ENCODE assay signal across 1 cellular context in the genomic region with DNA sequence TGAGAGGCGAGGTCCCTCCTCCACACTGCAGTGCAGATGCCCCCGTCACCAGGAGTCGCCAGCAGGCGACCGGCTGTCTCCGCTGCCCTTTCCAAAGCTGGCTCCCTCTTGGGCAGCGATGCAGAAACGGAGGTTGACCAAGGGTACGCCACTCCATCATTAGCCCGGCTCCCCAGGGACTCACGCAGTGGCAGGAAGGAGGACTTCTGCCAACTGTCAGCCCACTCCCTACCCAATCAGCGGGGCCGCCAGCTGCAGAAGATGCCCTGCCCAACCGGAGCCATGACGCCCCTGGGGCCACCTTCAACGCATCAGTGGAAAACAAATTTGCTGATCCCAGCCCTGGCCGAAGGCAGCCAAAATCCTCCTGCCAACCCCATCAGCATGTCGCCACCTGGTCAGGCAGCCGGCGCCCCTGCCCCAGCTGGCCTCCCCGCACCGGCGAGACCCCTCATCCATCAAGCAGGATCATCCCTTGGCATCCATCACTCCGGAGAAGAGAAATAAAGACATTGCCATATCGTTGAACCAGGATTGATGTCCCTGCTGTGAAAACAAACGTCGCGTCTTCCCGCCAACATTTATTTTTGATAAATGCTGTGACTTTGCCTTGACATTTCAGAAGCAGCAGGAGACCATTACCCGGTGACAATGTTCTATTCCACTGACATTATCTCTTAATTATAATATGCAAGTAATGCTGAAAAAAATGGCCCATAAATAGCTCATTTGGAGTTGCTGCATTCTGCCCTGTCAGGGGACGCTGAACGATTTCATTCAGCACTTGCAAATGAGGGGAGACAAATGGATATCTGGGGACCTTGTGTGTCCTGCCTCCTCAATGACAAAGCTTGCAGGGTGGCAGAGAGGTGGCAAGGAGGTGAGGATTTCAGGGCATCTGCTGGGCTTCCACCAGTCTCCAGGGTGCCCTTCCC.
TF ChIP-seq lines count a peak whose summit lies in the region.

No MANE protein-coding gene starts in this region.

TF ChIP-seq in WTC11, 78 proteins besides CTCF, POLR2A, EP300 and RAD21 (continued from another document):
- TF ChIP-seq, protein P1, sequence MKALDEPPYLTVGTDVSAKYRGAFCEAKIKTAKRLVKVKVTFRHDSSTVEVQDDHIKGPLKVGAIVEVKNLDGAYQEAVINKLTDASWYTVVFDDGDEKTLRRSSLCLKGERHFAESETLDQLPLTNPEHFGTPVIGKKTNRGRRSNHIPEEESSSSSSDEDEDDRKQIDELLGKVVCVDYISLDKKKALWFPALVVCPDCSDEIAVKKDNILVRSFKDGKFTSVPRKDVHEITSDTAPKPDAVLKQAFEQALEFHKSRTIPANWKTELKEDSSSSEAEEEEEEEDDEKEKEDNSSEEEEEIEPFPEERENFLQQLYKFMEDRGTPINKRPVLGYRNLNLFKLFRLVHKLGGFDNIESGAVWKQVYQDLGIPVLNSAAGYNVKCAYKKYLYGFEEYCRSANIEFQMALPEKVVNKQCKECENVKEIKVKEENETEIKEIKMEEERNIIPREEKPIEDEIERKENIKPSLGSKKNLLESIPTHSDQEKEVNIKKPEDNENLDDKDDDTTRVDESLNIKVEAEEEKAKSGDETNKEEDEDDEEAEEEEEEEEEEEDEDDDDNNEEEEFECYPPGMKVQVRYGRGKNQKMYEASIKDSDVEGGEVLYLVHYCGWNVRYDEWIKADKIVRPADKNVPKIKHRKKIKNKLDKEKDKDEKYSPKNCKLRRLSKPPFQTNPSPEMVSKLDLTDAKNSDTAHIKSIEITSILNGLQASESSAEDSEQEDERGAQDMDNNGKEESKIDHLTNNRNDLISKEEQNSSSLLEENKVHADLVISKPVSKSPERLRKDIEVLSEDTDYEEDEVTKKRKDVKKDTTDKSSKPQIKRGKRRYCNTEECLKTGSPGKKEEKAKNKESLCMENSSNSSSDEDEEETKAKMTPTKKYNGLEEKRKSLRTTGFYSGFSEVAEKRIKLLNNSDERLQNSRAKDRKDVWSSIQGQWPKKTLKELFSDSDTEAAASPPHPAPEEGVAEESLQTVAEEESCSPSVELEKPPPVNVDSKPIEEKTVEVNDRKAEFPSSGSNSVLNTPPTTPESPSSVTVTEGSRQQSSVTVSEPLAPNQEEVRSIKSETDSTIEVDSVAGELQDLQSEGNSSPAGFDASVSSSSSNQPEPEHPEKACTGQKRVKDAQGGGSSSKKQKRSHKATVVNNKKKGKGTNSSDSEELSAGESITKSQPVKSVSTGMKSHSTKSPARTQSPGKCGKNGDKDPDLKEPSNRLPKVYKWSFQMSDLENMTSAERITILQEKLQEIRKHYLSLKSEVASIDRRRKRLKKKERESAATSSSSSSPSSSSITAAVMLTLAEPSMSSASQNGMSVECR (CRISPR knock-in tag; IDR thresholded peaks at IDR 0.05; ENCODE audit: borderline replicate concordance), result no peak
- TF ChIP-seq SP1 (CRISPR knock-in tag; conservative IDR thresholded peaks at IDR 0.05) (no peak), GRHL2 (CRISPR knock-in tag; IDR thresholded peaks at IDR 0.05; ENCODE audit: insufficient replicate concordance, severe bottlenecking) (no peak)
- TF ChIP-seq, protein P2, sequence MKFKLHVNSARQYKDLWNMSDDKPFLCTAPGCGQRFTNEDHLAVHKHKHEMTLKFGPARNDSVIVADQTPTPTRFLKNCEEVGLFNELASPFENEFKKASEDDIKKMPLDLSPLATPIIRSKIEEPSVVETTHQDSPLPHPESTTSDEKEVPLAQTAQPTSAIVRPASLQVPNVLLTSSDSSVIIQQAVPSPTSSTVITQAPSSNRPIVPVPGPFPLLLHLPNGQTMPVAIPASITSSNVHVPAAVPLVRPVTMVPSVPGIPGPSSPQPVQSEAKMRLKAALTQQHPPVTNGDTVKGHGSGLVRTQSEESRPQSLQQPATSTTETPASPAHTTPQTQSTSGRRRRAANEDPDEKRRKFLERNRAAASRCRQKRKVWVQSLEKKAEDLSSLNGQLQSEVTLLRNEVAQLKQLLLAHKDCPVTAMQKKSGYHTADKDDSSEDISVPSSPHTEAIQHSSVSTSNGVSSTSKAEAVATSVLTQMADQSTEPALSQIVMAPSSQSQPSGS (CRISPR knock-in tag; IDR thresholded peaks at IDR 0.05; ENCODE audit: borderline replicate concordance, low read depth), result no peak
